Comparison of ENCODE assay signal across 10 cellular contexts in genomic region chr5:80034962-80035821, GRCh38. TPM values are rescaled to one million over a fixed set of nuclear protein-coding genes. Genes with fewer than 3 reads are reported as not detected.
DNase-seq lines count a peak whose midpoint lies in the region; ATAC-seq lines count a peak whose summit lies in the region.
"Had no signal": no experiment of that assay in that cellular context is flagged by ENCODE, and none has a peak within 500 bp of the region (broad histone marks: within the 10 kb centered on the region; RNA-seq: fewer than 3 reads in every experiment).

THBS4 (plus strand) TSS chr5:80035348; CDS start chr5:80035538, 190 bp downstream.

- ATAC-seq in effector memory CD8-positive, alpha-beta T cell (replicated peaks) = no peak
- ATAC-seq in naive thymus-derived CD8-positive, alpha-beta T cell = peak; percentile 51 to 65
- no peak for ATAC-seq in GM21528 (IDR thresholded peaks at IDR 0.05; ENCODE audit: low FRiP score, unreplicated experiment)
- ATAC-seq in GM21367 (IDR thresholded peaks at IDR 0.05; ENCODE audit: unreplicated experiment) = no peak

- no peaks in the 10 kb centered on the region for H3K4me1 Mint-ChIP-seq in effector memory CD8-positive, alpha-beta T cell (ENCODE audit: low read depth in 2 of 2)
- H3K4me1 Mint-ChIP-seq in naive thymus-derived CD8-positive, alpha-beta T cell = peaks cover 5 to 20% (median 14%) of the 10 kb centered on the region in 4 donors

- no peak within 1 kb of the TSS for H3K27ac Mint-ChIP-seq in effector memory CD8-positive, alpha-beta T cell
- H3K27ac Mint-ChIP-seq in naive thymus-derived CD8-positive, alpha-beta T cell = no peak within 1 kb of the TSS

- no peaks in the 10 kb centered on the region for H3K9me3 Mint-ChIP-seq in effector memory CD8-positive, alpha-beta T cell
- H3K9me3 Mint-ChIP-seq in naive thymus-derived CD8-positive, alpha-beta T cell = no peaks in the 10 kb centered on the region

- H3K4me3 Mint-ChIP-seq in effector memory CD8-positive, alpha-beta T cell = peak within 1 kb of the TSS; percentile 15 to 36
- H3K4me3 Mint-ChIP-seq in naive thymus-derived CD8-positive, alpha-beta T cell = peak within 1 kb of the TSS; percentile 50 to 84 (median 67)

- peaks cover 64 to 78% of the 10 kb centered on the region in 2 donors for H3K27me3 Mint-ChIP-seq in effector memory CD8-positive, alpha-beta T cell
- H3K27me3 Mint-ChIP-seq in naive thymus-derived CD8-positive, alpha-beta T cell = peaks cover 30 to 64% (median 53%) of the 10 kb centered on the region in 5 donors

- no peaks in the 10 kb centered on the region for H3K36me3 Mint-ChIP-seq in effector memory CD8-positive, alpha-beta T cell (ENCODE audit: insufficient read depth)
- peaks cover 0 to 6% (median 4%) of the 10 kb centered on the region in 3 donors for H3K36me3 Mint-ChIP-seq in naive thymus-derived CD8-positive, alpha-beta T cell

- DNase-seq in AG08396 (ENCODE audit: low spot score) (peak; percentile 12), HuH-7 (ENCODE audit: low spot score) (peak; percentile 43)
- no peak for DNase-seq in effector memory CD8-positive, alpha-beta T cell
- DNase-seq in naive thymus-derived CD8-positive, alpha-beta T cell = peak in 2 of 10 donors; percentile 9 to 15
- DNase-seq in stimulated activated naive CD4-positive, alpha-beta T cell treated with Interleukin-2 at 50 U/mL for 16 hours (lab: John Stamatoyannopoulos, UW) = no peak
- DNase-seq in stimulated activated naive CD4-positive, alpha-beta T cell (lab: John Stamatoyannopoulos, UW) = no peak
- DNase-seq: DMS79, NCI-H1436 treated with DMSO at 0.1 percent for 48 hours had no signal

- POLR2A ChIA-PET in naive thymus-derived CD8-positive, alpha-beta T cell (lab: Charles Lee) = no interaction called here

RNA-seq across cellular contexts. Expression of gene THBS4, which starts in this region (rescaled TPM):
- total RNA-seq in naive thymus-derived CD8-positive, alpha-beta T cell = under 1 TPM in 1 of 2 experiments, not detected in 1; 0.52 TPM
- under 1 TPM in 1 of 3 donors, not detected in 2; 0.68 TPM for polyA plus RNA-seq in naive thymus-derived CD8-positive, alpha-beta T cell

Comparison
In these comparisons a context has a peak if more than half of its experiments do, and no peak if none do; other contexts are left out.
1. Peak in ATAC-seq in naive thymus-derived CD8-positive, alpha-beta T cell; RNA of the gene not detected or under 1 TPM.
2. DNase-seq: peak in AG08396 (single experiment) and HuH-7 (single experiment); none in effector memory CD8-positive, alpha-beta T cell (0 of 3), stimulated activated naive CD4-positive, alpha-beta T cell treated with Interleukin-2 at 50 U/mL for 16 hours (single experiment) and stimulated activated naive CD4-positive, alpha-beta T cell (0 of 6).